12 cellular contexts compared by ENCODE assay signal in genomic region chr10:104441601-104442000, GRCh38.
DNase-seq lines count a peak whose midpoint lies in the region; ATAC-seq and TF ChIP-seq lines count a peak whose summit lies in the region.
"Had no signal": no experiment of that assay in that cellular context is flagged by ENCODE, and none has a peak within 500 bp of the region (broad histone marks: within the 10 kb centered on the region; RNA-seq: fewer than 3 reads in every experiment).

No MANE protein-coding gene starts in this region.

- peak; percentile 82 for ATAC-seq in RWPE2 (ENCODE audit: low read depth)
- peak; percentile 59 for ATAC-seq in stimulated activated naive CD8-positive, alpha-beta T cell treated with anti-CD3 and anti-CD28 coated beads, Interleukin-15, amount 100 ng/mL, for 72 hours
- ATAC-seq: A549 had no signal

- no peak for TF ChIP-seq EP300 in sigmoid colon (IDR thresholded peaks at IDR 0.05)

- H3K9me3 ChIP-seq in RWPE2 (ENCODE audit: severe bottlenecking): no peaks in the 10 kb centered on the region
- no peaks in the 10 kb centered on the region for H3K9me3 ChIP-seq in prostate gland
- no peaks in the 10 kb centered on the region for H3K9me3 ChIP-seq in sigmoid colon
- H3K9me3 ChIP-seq: A549, pancreas had no signal

- TF ChIP-seq CTCF in RWPE2 (IDR thresholded peaks at IDR 0.05; ENCODE audit: poor library complexity, severe bottlenecking) (no peak), foreskin fibroblast (IDR thresholded peaks at IDR 0.05; ENCODE audit: low read depth, low read length) (no peak), prostate gland (IDR thresholded peaks at IDR 0.05) (no peak), sigmoid colon (IDR thresholded peaks at IDR 0.05) (no peak)

- WGBS in prostate gland: 17% methylated on average over 4 of the region's 4 CpGs
- 15 to 18% methylated on average over 4 of the region's 4 CpGs for WGBS in sigmoid colon, 2 donors

- peak overlapping the region; percentile 32 for H3K27ac ChIP-seq in RWPE2 (ENCODE audit: poor library complexity, severe bottlenecking)
- no peak overlapping the region for H3K27ac ChIP-seq in prostate gland
- no peak overlapping the region for H3K27ac ChIP-seq in sigmoid colon
- H3K27ac ChIP-seq: A549, coronary artery, pancreas had no signal

- H3K27me3 ChIP-seq in RWPE2 (ENCODE audit: insufficient read depth, poor library complexity, severe bottlenecking): no peaks in the 10 kb centered on the region
- no peaks in the 10 kb centered on the region for H3K27me3 ChIP-seq in prostate gland (replicated peaks; ENCODE audit: insufficient read depth)
- no peaks in the 10 kb centered on the region for H3K27me3 ChIP-seq in sigmoid colon
- H3K27me3 ChIP-seq: pancreas had no signal

- no peaks in the 10 kb centered on the region for H3K36me3 ChIP-seq in RWPE2 (ENCODE audit: low read depth)
- H3K36me3 ChIP-seq in prostate gland: no peaks in the 10 kb centered on the region
- no peaks in the 10 kb centered on the region for H3K36me3 ChIP-seq in sigmoid colon
- H3K36me3 ChIP-seq: pancreas had no signal

- H3K4me3 ChIP-seq in RWPE2 (ENCODE audit: severe bottlenecking) (no peak overlapping the region), foreskin fibroblast (ENCODE audit: low read depth in 1 of 2, low read length in 2 of 2) (no peak overlapping the region), prostate gland (no peak overlapping the region), sigmoid colon (no peak overlapping the region)
- H3K4me3 ChIP-seq: A549, coronary artery, pancreas had no signal

- H3K4me3 Mint-ChIP-seq in stimulated activated naive CD8-positive, alpha-beta T cell treated with anti-CD3 and anti-CD28 coated beads, Interleukin-15, amount 100 ng/mL, for 72 hours: no peak overlapping the region
- H3K4me3 Mint-ChIP-seq: type B pancreatic cell had no signal

- H3K4me1 Mint-ChIP-seq in stimulated activated naive CD8-positive, alpha-beta T cell treated with anti-CD3 and anti-CD28 coated beads, Interleukin-15, amount 100 ng/mL, for 72 hours: no peaks in the 10 kb centered on the region

- intact Hi-C loops in prostate gland (cut with DNase I) (no loop called here), sigmoid colon (cut with DNase I) (no loop called here)

- no peak overlapping the region for H3K27ac Mint-ChIP-seq in stimulated activated naive CD8-positive, alpha-beta T cell treated with anti-CD3 and anti-CD28 coated beads, Interleukin-15, amount 100 ng/mL, for 72 hours
- H3K27ac Mint-ChIP-seq: type B pancreatic cell had no signal

- no peaks in the 10 kb centered on the region for H3K27me3 Mint-ChIP-seq in stimulated activated naive CD8-positive, alpha-beta T cell treated with anti-CD3 and anti-CD28 coated beads, Interleukin-15, amount 100 ng/mL, for 72 hours
- H3K27me3 Mint-ChIP-seq: type B pancreatic cell had no signal

- peaks cover 18% of the 10 kb centered on the region for H3K4me1 ChIP-seq in RWPE2 (ENCODE audit: insufficient read depth, poor library complexity, severe bottlenecking)
- H3K4me1 ChIP-seq in prostate gland (replicated peaks): no peaks in the 10 kb centered on the region
- H3K4me1 ChIP-seq in sigmoid colon: no peaks in the 10 kb centered on the region
- H3K4me1 ChIP-seq: A549, pancreas had no signal

- peak; percentile 3 for DNase-seq in SIG-M5 treated with dmso at 0.1 percent for 504 hours (lab: John Stamatoyannopoulos, UW; ENCODE audit: unreplicated experiment)
- DNase-seq in SIG-M5 (lab: John Stamatoyannopoulos, UW): no peak
- DNase-seq in RWPE2 (ENCODE audit: low spot score): no peak
- DNase-seq in foreskin fibroblast: peak; percentile 93 to 94
- DNase-seq in stimulated activated naive CD8-positive, alpha-beta T cell treated with anti-CD3 and anti-CD28 coated beads, Interleukin-15, amount 100 ng/mL, for 72 hours: no peak
- no peak for DNase-seq in GOT3 (lab: John Stamatoyannopoulos, UW)
- no peak for DNase-seq in prostate gland (ENCODE audit: low spot score)
- no peak for DNase-seq in sigmoid colon
- DNase-seq: pancreas had no signal

- TF ChIP-seq POLR2A in prostate gland (IDR thresholded peaks at IDR 0.05) (no peak), sigmoid colon (IDR thresholded peaks at IDR 0.05) (no peak)

- no peaks in the 10 kb centered on the region for H3K9me3 Mint-ChIP-seq in stimulated activated naive CD8-positive, alpha-beta T cell treated with anti-CD3 and anti-CD28 coated beads, Interleukin-15, amount 100 ng/mL, for 72 hours
- H3K9me3 Mint-ChIP-seq: type B pancreatic cell had no signal

Comparison
In these comparisons a context has a peak if more than half of its experiments do, and no peak if none do; other contexts are left out.
1. DNase-seq: peak in SIG-M5 treated with dmso at 0.1 percent for 504 hours (single experiment) and foreskin fibroblast (2 of 2); none in SIG-M5 (single experiment), RWPE2 (single experiment), stimulated activated naive CD8-positive, alpha-beta T cell treated with anti-CD3 and anti-CD28 coated beads, Interleukin-15, amount 100 ng/mL, for 72 hours (0 of 2), GOT3 (single experiment), prostate gland (single experiment) and sigmoid colon (single experiment).